16 cellular contexts compared by ENCODE assay signal in the genomic region with DNA sequence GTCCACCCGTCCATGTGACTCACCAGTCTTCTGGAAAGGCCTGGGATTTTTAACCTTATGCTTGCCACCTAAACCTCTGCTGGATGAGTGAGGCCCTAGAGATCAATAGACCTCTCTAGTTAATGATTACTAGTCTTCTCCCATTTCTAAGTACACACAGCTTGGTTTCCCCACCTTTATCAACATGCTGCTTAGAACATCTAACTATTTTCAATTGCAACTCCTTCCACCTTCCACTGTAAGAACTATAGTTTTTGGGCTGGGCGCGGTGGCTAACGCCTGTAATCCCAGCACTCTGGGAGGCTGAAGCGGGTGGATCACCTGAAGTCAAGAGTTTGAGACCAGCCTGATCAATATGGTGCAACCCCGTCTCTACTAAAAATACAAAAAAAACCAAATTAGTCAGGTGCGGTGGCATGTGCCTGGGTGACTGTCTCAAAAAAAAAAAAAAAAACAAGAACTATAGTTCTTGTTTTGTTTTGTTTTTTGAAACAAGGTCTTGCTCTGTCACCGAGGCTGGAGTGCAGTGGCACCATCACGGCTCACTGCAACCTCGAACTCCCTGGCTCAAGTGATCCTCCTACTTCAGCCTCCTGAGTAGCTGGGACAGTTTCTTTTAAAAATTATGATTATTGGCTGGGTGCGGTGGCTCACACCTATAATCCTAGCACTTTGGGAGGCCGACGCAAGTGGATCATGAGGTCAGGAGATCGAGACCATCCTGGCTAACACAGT.
"Had no signal": no experiment of that assay in that cellular context is flagged by ENCODE, and none has a peak within 500 bp of the region (broad histone marks: within the 10 kb centered on the region; RNA-seq: fewer than 3 reads in every experiment).

No MANE protein-coding gene starts in this region.

- H3K4me1 ChIP-seq: colonic mucosa had no signal

- H3K36me3 Mint-ChIP-seq: activated naive CD4-positive, alpha-beta T cell treated with anti-CD3 and anti-CD28 coated beads, Interleukin-2, amount 50 U/mL, for 72 hours; mesothelial cell of epicardium; stimulated activated effector memory CD8-positive, alpha-beta T cell treated with anti-CD3 and anti-CD28 coated beads, Interleukin-12 subunit alpha, Interleukin-12 subunit beta, amount 100 ng/mL, for 72 hours had no signal

- H3K9me3 Mint-ChIP-seq: activated CD8-positive, alpha-beta T cell treated with anti-CD3 and anti-CD28 coated beads for 36 hours; activated naive CD4-positive, alpha-beta T cell treated with anti-CD3 and anti-CD28 coated beads, Interleukin-2, amount 50 U/mL, for 72 hours; mesothelial cell of epicardium; stimulated activated effector memory CD8-positive, alpha-beta T cell treated with anti-CD3 and anti-CD28 coated beads, Interleukin-12 subunit alpha, Interleukin-12 subunit beta, amount 100 ng/mL, for 72 hours; T-cell had no signal

- H3K4me1 Mint-ChIP-seq: activated CD4-positive, alpha-beta T cell treated with anti-CD3 and anti-CD28 coated beads for 36 hours; stimulated activated effector memory CD8-positive, alpha-beta T cell treated with anti-CD3 and anti-CD28 coated beads, Interleukin-12 subunit alpha, Interleukin-12 subunit beta, amount 100 ng/mL, for 72 hours had no signal

- H3K27ac Mint-ChIP-seq: activated CD4-positive, alpha-beta T cell treated with anti-CD3 and anti-CD28 coated beads for 36 hours; activated CD8-positive, alpha-beta T cell treated with anti-CD3 and anti-CD28 coated beads for 36 hours; activated naive CD4-positive, alpha-beta T cell treated with anti-CD3 and anti-CD28 coated beads, Interleukin-2, amount 50 U/mL, for 72 hours; mesothelial cell of epicardium; stimulated activated effector memory CD8-positive, alpha-beta T cell treated with anti-CD3 and anti-CD28 coated beads, Interleukin-12 subunit alpha, Interleukin-12 subunit beta, amount 100 ng/mL, for 72 hours; T-cell had no signal

- H3K27me3 Mint-ChIP-seq: activated CD4-positive, alpha-beta T cell treated with anti-CD3 and anti-CD28 coated beads for 36 hours; activated CD8-positive, alpha-beta T cell treated with anti-CD3 and anti-CD28 coated beads for 36 hours; T-cell had no signal

- DNase-seq: activated CD4-positive, alpha-beta T cell treated with anti-CD3 and anti-CD28 coated beads for 36 hours; activated CD8-positive, alpha-beta memory T cell treated with anti-CD3 and anti-CD28 coated beads, Interleukin-2, amount 50 U/mL, for 4 hours; activated CD8-positive, alpha-beta T cell treated with anti-CD3 and anti-CD28 coated beads for 36 hours; activated gamma-delta T cell; activated T-cell treated with anti-CD3 and anti-CD28 coated beads, Interleukin-2, amount 50 U/mL, for 48 hours; central memory CD4-positive, alpha-beta T cell; colonic mucosa; lower lobe of right lung; stimulated activated CD4-positive, alpha-beta T cell treated with anti-CD3 and anti-CD28 coated beads, Interleukin-12 subunit alpha, Interleukin-12 subunit beta, amount 100 ng/mL, for 4 hours; stimulated activated CD4-positive, alpha-beta T cell treated with anti-CD3 and anti-CD28 coated beads, Interleukin-2, amount 100 ng/mL, for 24 hours; T-cell; WERI-Rb-1 had no signal

- H3K4me3 Mint-ChIP-seq: activated CD4-positive, alpha-beta T cell treated with anti-CD3 and anti-CD28 coated beads for 36 hours; activated CD8-positive, alpha-beta T cell treated with anti-CD3 and anti-CD28 coated beads for 36 hours; mesothelial cell of epicardium; stimulated activated effector memory CD8-positive, alpha-beta T cell treated with anti-CD3 and anti-CD28 coated beads, Interleukin-12 subunit alpha, Interleukin-12 subunit beta, amount 100 ng/mL, for 72 hours; T-cell had no signal

- ATAC-seq: activated CD4-positive, alpha-beta T cell treated with anti-CD3 and anti-CD28 coated beads for 36 hours; activated CD8-positive, alpha-beta T cell treated with anti-CD3 and anti-CD28 coated beads for 36 hours; activated naive CD4-positive, alpha-beta T cell treated with anti-CD3 and anti-CD28 coated beads, Interleukin-2, amount 50 U/mL, for 72 hours; lower lobe of right lung; stimulated activated effector memory CD8-positive, alpha-beta T cell treated with anti-CD3 and anti-CD28 coated beads, Interleukin-12 subunit alpha, Interleukin-12 subunit beta, amount 100 ng/mL, for 72 hours; T-cell had no signal

- H3K9me3 ChIP-seq: colonic mucosa, lower lobe of right lung, thoracic aorta had no signal

- H3K27me3 ChIP-seq: colonic mucosa had no signal

- H3K36me3 ChIP-seq: colonic mucosa, lower lobe of right lung, thoracic aorta, WERI-Rb-1 had no signal

- H3K4me3 ChIP-seq: colonic mucosa, lower lobe of right lung, thoracic aorta had no signal
